In the genomic region with DNA sequence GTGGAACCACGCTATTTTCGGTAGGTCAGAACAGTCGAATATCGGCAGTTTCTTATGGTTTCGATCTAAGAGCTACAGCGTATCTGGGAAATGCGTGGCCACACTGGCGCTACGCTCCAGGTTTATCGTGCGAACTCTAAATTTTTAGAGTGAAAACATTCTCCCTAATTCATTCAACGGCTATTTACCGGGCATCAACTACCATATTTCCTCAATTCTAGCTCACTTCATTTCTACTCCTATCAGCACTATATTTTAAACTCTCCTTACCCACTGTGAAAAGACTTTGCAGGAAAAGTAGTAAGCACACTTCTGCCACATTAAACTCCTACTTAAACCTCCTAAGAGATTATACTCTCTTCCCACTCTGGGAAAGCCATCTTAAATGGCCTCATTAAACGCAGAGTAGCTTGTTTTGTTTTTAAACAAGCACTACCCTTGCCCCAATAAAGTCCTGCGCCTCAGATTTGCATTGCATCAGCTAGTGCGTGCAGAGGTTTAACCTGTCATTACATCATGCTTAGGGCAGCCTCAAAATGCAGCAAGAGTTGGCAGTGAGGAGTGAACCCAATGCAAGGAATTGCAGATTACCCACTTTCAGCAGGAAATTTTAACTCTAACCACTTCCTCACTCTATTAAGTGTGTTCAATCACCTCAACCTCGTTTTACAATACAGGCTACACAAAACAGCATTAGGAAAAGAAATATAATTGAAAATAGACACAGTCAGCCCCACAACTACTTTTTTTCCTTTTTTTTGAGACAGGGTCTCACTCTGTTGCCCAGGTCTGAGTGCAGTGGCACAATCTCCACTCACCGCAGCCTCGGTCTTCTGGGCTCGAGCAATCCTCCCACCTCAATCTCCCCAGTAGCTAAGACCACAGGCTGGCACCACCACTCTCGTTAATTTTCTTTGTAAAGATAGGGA, we compare ENCODE assay signal across 1 cellular context.
TF ChIP-seq lines count a peak whose summit lies in the region.

No MANE protein-coding gene starts in this region.

TF ChIP-seq in HepG2, 621 proteins besides CTCF, POLR2A, EP300 and RAD21 (continued from another document and continues in another):
- TF ChIP-seq, protein P1, sequence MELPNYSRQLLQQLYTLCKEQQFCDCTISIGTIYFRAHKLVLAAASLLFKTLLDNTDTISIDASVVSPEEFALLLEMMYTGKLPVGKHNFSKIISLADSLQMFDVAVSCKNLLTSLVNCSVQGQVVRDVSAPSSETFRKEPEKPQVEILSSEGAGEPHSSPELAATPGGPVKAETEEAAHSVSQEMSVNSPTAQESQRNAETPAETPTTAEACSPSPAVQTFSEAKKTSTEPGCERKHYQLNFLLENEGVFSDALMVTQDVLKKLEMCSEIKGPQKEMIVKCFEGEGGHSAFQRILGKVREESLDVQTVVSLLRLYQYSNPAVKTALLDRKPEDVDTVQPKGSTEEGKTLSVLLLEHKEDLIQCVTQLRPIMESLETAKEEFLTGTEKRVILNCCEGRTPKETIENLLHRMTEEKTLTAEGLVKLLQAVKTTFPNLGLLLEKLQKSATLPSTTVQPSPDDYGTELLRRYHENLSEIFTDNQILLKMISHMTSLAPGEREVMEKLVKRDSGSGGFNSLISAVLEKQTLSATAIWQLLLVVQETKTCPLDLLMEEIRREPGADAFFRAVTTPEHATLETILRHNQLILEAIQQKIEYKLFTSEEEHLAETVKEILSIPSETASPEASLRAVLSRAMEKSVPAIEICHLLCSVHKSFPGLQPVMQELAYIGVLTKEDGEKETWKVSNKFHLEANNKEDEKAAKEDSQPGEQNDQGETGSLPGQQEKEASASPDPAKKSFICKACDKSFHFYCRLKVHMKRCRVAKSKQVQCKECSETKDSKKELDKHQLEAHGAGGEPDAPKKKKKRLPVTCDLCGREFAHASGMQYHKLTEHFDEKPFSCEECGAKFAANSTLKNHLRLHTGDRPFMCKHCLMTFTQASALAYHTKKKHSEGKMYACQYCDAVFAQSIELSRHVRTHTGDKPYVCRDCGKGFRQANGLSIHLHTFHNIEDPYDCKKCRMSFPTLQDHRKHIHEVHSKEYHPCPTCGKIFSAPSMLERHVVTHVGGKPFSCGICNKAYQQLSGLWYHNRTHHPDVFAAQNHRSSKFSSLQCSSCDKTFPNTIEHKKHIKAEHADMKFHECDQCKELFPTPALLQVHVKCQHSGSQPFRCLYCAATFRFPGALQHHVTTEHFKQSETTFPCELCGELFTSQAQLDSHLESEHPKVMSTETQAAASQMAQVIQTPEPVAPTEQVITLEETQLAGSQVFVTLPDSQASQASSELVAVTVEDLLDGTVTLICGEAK (IDR thresholded peaks at IDR 0.05), result no peak
- TF ChIP-seq, protein P1 (CRISPR knock-in tag; IDR thresholded peaks at IDR 0.05), result no peak
- TF ChIP-seq ARNT2 (CRISPR knock-in tag; IDR thresholded peaks at IDR 0.05; ENCODE audit: low read depth) (no peak), HDAC1 (CRISPR knock-in tag; IDR thresholded peaks at IDR 0.05) (no peak), TOPORS (CRISPR knock-in tag; IDR thresholded peaks at IDR 0.05) (no peak), NFKBIZ (CRISPR knock-in tag; IDR thresholded peaks at IDR 0.05) (peak; percentile 86), ZNF569 (CRISPR knock-in tag; IDR thresholded peaks at IDR 0.05; ENCODE audit: borderline replicate concordance) (no peak), EZH2 (conservative IDR thresholded peaks at IDR 0.05; ENCODE audit: low read depth, low read length) (no peak), ZNF878 (CRISPR knock-in tag; IDR thresholded peaks at IDR 0.05) (peak; percentile 63; the same call in 1 of the 2 replicates), ZNF629 (CRISPR knock-in tag; conservative IDR thresholded peaks at IDR 0.05) (no peak), ZNF230 (CRISPR knock-in tag; IDR thresholded peaks at IDR 0.05) (0 out of 2 replicates have a peak, but pooled peaks have one; percentile 2), ZFAT (CRISPR knock-in tag; conservative IDR thresholded peaks at IDR 0.05) (no peak), RAD51 (IDR thresholded peaks at IDR 0.05; ENCODE audit: borderline replicate concordance) (no peak), HOXA5 (CRISPR knock-in tag; IDR thresholded peaks at IDR 0.05) (0 out of 2 replicates have a peak, but pooled peaks have one; percentile 15), TAF15 (IDR thresholded peaks at IDR 0.05; ENCODE audit: low read depth, low read length, poor library complexity, severe bottlenecking) (no peak), GPN1 (CRISPR knock-in tag; IDR thresholded peaks at IDR 0.05; ENCODE audit: borderline replicate concordance) (no peak), ZNF792 (CRISPR knock-in tag; IDR thresholded peaks at IDR 0.05) (no peak), ZNF607 (CRISPR knock-in tag; IDR thresholded peaks at IDR 0.05; ENCODE audit: borderline replicate concordance) (no peak)
- TF ChIP-seq, protein P2, sequence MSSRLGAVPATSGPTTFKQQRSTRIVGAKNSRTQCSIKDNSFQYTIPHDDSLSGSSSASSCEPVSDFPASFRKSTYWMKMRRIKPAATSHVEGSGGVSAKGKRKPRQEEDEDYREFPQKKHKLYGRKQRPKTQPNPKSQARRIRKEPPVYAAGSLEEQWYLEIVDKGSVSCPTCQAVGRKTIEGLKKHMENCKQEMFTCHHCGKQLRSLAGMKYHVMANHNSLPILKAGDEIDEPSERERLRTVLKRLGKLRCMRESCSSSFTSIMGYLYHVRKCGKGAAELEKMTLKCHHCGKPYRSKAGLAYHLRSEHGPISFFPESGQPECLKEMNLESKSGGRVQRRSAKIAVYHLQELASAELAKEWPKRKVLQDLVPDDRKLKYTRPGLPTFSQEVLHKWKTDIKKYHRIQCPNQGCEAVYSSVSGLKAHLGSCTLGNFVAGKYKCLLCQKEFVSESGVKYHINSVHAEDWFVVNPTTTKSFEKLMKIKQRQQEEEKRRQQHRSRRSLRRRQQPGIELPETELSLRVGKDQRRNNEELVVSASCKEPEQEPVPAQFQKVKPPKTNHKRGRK (CRISPR knock-in tag; IDR thresholded peaks at IDR 0.05), result no peak
- TF ChIP-seq, protein P3, sequence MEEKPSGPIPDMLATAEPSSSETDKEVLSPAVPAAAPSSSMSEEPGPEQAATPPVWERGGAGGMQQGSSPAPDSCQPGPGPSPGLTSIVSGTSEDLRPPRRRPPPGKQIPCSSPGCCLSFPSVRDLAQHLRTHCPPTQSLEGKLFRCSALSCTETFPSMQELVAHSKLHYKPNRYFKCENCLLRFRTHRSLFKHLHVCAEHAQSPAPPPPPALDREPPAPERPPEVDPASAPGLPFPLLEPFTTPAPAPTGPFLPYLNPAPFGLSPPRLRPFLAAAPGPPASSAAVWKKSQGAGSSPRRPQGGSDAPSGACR (CRISPR knock-in tag; IDR thresholded peaks at IDR 0.05), result no peak
- TF ChIP-seq, protein P4, sequence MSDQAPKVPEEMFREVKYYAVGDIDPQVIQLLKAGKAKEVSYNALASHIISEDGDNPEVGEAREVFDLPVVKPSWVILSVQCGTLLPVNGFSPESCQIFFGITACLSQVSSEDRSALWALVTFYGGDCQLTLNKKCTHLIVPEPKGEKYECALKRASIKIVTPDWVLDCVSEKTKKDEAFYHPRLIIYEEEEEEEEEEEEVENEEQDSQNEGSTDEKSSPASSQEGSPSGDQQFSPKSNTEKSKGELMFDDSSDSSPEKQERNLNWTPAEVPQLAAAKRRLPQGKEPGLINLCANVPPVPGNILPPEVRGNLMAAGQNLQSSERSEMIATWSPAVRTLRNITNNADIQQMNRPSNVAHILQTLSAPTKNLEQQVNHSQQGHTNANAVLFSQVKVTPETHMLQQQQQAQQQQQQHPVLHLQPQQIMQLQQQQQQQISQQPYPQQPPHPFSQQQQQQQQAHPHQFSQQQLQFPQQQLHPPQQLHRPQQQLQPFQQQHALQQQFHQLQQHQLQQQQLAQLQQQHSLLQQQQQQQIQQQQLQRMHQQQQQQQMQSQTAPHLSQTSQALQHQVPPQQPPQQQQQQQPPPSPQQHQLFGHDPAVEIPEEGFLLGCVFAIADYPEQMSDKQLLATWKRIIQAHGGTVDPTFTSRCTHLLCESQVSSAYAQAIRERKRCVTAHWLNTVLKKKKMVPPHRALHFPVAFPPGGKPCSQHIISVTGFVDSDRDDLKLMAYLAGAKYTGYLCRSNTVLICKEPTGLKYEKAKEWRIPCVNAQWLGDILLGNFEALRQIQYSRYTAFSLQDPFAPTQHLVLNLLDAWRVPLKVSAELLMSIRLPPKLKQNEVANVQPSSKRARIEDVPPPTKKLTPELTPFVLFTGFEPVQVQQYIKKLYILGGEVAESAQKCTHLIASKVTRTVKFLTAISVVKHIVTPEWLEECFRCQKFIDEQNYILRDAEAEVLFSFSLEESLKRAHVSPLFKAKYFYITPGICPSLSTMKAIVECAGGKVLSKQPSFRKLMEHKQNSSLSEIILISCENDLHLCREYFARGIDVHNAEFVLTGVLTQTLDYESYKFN (CRISPR knock-in tag; conservative IDR thresholded peaks at IDR 0.05), result no peak
- TF ChIP-seq, protein P5, sequence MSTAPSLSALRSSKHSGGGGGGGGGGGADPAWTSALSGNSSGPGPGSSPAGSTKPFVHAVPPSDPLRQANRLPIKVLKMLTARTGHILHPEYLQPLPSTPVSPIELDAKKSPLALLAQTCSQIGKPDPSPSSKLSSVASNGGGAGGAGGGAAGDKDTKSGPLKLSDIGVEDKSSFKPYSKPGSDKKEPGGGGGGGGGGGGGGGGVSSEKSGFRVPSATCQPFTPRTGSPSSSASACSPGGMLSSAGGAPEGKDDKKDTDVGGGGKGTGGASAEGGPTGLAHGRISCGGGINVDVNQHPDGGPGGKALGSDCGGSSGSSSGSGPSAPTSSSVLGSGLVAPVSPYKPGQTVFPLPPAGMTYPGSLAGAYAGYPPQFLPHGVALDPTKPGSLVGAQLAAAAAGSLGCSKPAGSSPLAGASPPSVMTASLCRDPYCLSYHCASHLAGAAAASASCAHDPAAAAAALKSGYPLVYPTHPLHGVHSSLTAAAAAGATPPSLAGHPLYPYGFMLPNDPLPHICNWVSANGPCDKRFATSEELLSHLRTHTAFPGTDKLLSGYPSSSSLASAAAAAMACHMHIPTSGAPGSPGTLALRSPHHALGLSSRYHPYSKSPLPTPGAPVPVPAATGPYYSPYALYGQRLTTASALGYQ (CRISPR knock-in tag; IDR thresholded peaks at IDR 0.05), result no peak
- TF ChIP-seq, protein P6, sequence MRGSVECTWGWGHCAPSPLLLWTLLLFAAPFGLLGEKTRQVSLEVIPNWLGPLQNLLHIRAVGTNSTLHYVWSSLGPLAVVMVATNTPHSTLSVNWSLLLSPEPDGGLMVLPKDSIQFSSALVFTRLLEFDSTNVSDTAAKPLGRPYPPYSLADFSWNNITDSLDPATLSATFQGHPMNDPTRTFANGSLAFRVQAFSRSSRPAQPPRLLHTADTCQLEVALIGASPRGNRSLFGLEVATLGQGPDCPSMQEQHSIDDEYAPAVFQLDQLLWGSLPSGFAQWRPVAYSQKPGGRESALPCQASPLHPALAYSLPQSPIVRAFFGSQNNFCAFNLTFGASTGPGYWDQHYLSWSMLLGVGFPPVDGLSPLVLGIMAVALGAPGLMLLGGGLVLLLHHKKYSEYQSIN (CRISPR knock-in tag; IDR thresholded peaks at IDR 0.05; ENCODE audit: borderline replicate concordance), result no peak
- TF ChIP-seq, protein P7, sequence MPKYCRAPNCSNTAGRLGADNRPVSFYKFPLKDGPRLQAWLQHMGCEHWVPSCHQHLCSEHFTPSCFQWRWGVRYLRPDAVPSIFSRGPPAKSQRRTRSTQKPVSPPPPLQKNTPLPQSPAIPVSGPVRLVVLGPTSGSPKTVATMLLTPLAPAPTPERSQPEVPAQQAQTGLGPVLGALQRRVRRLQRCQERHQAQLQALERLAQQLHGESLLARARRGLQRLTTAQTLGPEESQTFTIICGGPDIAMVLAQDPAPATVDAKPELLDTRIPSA (CRISPR knock-in tag; IDR thresholded peaks at IDR 0.05; ENCODE audit: borderline replicate concordance), result no peak
- TF ChIP-seq, protein P8, sequence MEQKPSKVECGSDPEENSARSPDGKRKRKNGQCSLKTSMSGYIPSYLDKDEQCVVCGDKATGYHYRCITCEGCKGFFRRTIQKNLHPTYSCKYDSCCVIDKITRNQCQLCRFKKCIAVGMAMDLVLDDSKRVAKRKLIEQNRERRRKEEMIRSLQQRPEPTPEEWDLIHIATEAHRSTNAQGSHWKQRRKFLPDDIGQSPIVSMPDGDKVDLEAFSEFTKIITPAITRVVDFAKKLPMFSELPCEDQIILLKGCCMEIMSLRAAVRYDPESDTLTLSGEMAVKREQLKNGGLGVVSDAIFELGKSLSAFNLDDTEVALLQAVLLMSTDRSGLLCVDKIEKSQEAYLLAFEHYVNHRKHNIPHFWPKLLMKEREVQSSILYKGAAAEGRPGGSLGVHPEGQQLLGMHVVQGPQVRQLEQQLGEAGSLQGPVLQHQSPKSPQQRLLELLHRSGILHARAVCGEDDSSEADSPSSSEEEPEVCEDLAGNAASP (CRISPR knock-in tag; IDR thresholded peaks at IDR 0.05; ENCODE audit: borderline replicate concordance), result 0 out of 2 replicates have a peak, but pooled peaks have one; percentile 39
- TF ChIP-seq, protein P9, sequence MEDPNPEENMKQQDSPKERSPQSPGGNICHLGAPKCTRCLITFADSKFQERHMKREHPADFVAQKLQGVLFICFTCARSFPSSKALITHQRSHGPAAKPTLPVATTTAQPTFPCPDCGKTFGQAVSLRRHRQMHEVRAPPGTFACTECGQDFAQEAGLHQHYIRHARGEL (CRISPR knock-in tag; IDR thresholded peaks at IDR 0.05), result no peak
